Comparison of ENCODE assay signal across 11 cellular contexts in the genomic region with DNA sequence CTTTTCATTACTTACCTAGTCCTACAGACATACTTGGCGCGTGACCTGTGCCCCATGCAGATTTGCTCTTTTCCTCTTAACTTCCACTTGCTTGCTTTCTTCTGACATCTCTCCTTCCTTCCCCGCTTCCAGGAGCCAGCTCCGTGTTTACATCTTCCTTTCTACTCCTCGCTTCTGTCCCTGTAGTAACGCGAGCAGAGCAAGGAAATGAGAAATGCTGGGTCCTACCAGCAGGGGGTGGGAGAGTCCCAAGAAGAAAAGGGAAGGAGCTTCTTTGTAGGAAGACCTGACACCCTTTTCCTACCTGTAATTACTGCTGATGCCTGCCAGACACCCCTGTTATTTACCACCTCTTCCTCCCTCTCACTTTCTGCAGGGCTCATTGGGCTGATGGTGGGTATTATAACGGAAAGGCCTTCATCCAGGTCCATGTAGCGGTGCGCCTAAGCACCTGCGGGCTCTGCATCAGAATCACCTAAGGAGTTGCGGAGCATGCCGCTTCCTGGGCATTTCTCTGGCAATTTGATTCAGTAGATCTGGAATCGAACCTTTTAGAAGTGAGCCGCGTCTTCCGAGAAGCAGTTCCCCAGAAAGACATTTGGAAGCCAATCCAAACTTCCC. TPM values are rescaled to one million over a fixed set of nuclear protein-coding genes. Genes with fewer than 3 reads are reported as not detected.
DNase-seq lines count a peak whose midpoint lies in the region; ATAC-seq, FAIRE-seq and TF ChIP-seq lines count a peak whose summit lies in the region.
"Had no signal": no experiment of that assay in that cellular context is flagged by ENCODE, and none has a peak within 500 bp of the region (broad histone marks: within the 10 kb centered on the region; RNA-seq: fewer than 3 reads in every experiment).

No MANE protein-coding gene starts in this region.

- no peaks in the 10 kb centered on the region for H3K36me3 ChIP-seq in kidney epithelial cell (ENCODE audit: control insufficient read depth, insufficient read depth, low read length)

- intact Hi-C loops in Calu3 (cut with micrococcal nuclease; ENCODE audit: unreplicated experiment), result no loop called here

- BruUV-seq in Calu3 (replicated peaks; lab: Mats Ljungman, UMichigan), result no TSS peak

- in situ Hi-C loops in astrocyte of the cerebellum (cut with HindIII; ENCODE audit: low sequenced_read_pairs), result no loop called here

- H3K27me3 Mint-ChIP-seq in Calu3 (ENCODE audit: unreplicated experiment) (no peaks in the 10 kb centered on the region), HFFc6 (ENCODE audit: insufficient read depth) (no peaks in the 10 kb centered on the region; the same call in 1 of the 2 replicates)
- H3K27me3 Mint-ChIP-seq: dendritic cell treated with granulocyte-macrophage colony-stimulating factor and Interleukin-4, amounts not matched to agents 40 ng/mL and 50 ng/mL, for 4 days; stimulated activated naive B cell treated with anti-CD40 and anti-IgM and Interleukin-4, amounts not matched to agents 10 μg/mL and 1 μg/mL and 100 μg/mL, for 72 hours had no signal

- peak; percentile 28 for TF ChIP-seq CTCF in Calu3 (IDR thresholded peaks at IDR 0.05; ENCODE audit: unreplicated experiment)
- peak; percentile 30; the same call in 1 of the 2 replicates for TF ChIP-seq CTCF in HFFc6 (IDR thresholded peaks at IDR 0.05)
- TF ChIP-seq CTCF in astrocyte of the cerebellum (IDR thresholded peaks at IDR 0.05; ENCODE audit: low read depth, low read length, missing control alignments), result peak; percentile 33
- peak; percentile 38 for TF ChIP-seq CTCF in kidney epithelial cell (IDR thresholded peaks at IDR 0.05; ENCODE audit: insufficient read depth, low read length, poor library complexity, severe bottlenecking)

- H3K4me3 Mint-ChIP-seq in Calu3 (ENCODE audit: low read depth, unreplicated experiment), result no peak overlapping the region
- peak overlapping the region; percentile 31; the same call in 1 of the 2 replicates for H3K4me3 Mint-ChIP-seq in HFFc6
- H3K4me3 Mint-ChIP-seq: dendritic cell treated with granulocyte-macrophage colony-stimulating factor and Interleukin-4, amounts not matched to agents 40 ng/mL and 50 ng/mL, for 4 days; stimulated activated naive B cell treated with anti-CD40 and anti-IgM and Interleukin-4, amounts not matched to agents 10 μg/mL and 1 μg/mL and 100 μg/mL, for 72 hours had no signal

- H3K36me3 Mint-ChIP-seq in Calu3 (ENCODE audit: insufficient read depth, unreplicated experiment) (no peaks in the 10 kb centered on the region), HFFc6 (ENCODE audit: low read depth) (no peaks in the 10 kb centered on the region)
- H3K36me3 Mint-ChIP-seq: stimulated activated naive B cell treated with anti-CD40 and anti-IgM and Interleukin-4, amounts not matched to agents 10 μg/mL and 1 μg/mL and 100 μg/mL, for 72 hours had no signal

- H3K27ac Mint-ChIP-seq in Calu3 (ENCODE audit: unreplicated experiment), result no peak overlapping the region
- H3K27ac Mint-ChIP-seq in HFFc6, result no peak overlapping the region
- H3K27ac Mint-ChIP-seq: dendritic cell treated with granulocyte-macrophage colony-stimulating factor and Interleukin-4, amounts not matched to agents 40 ng/mL and 50 ng/mL, for 4 days; stimulated activated naive B cell treated with anti-CD40 and anti-IgM and Interleukin-4, amounts not matched to agents 10 μg/mL and 1 μg/mL and 100 μg/mL, for 72 hours had no signal

- no peaks in the 10 kb centered on the region for H3K4me1 Mint-ChIP-seq in Calu3 (ENCODE audit: low read depth, unreplicated experiment)
- H3K4me1 Mint-ChIP-seq in HFFc6 (ENCODE audit: low read depth), result no peaks in the 10 kb centered on the region
- H3K4me1 Mint-ChIP-seq: stimulated activated naive B cell treated with anti-CD40 and anti-IgM and Interleukin-4, amounts not matched to agents 10 μg/mL and 1 μg/mL and 100 μg/mL, for 72 hours had no signal

- no peaks in the 10 kb centered on the region for H3K9me3 Mint-ChIP-seq in Calu3 (ENCODE audit: low read depth, unreplicated experiment)
- H3K9me3 Mint-ChIP-seq in HFFc6, result peaks cover 18% of the 10 kb centered on the region; the same call in 1 of the 2 replicates
- H3K9me3 Mint-ChIP-seq: dendritic cell treated with granulocyte-macrophage colony-stimulating factor and Interleukin-4, amounts not matched to agents 40 ng/mL and 50 ng/mL, for 4 days; stimulated activated naive B cell treated with anti-CD40 and anti-IgM and Interleukin-4, amounts not matched to agents 10 μg/mL and 1 μg/mL and 100 μg/mL, for 72 hours had no signal

- H3K4me3 ChIP-seq in astrocyte of the cerebellum (ENCODE audit: low read depth, low read length) (no peak overlapping the region), kidney epithelial cell (ENCODE audit: low read depth, low read length) (no peak overlapping the region)

- no peak for FAIRE-seq in H54 (lab: Jason Lieb, UNC)

- TF ChIP-seq POLR2A in H54 (IDR thresholded peaks at IDR 0.05; ENCODE audit: low read depth, low read length), result no peak

- DNase-seq in Calu3 (peak; percentile 33), HFFc6 (no peak), astrocyte of the cerebellum (ENCODE audit: low read depth) (no peak), kidney epithelial cell (ENCODE audit: low read depth) (no peak), occipital lobe (lab: John Stamatoyannopoulos, UW) (no peak), H54 (ENCODE audit: insufficient read length, low spot score) (no peak), anterior cingulate cortex (lab: John Stamatoyannopoulos, UW) (no peak)
- DNase-seq: stimulated activated naive B cell treated with anti-CD40 and anti-IgM and Interleukin-4, amounts not matched to agents 10 μg/mL and 1 μg/mL and 100 μg/mL, for 72 hours; T1000 had no signal

- no peaks in the 10 kb centered on the region for H3K27me3 ChIP-seq in kidney epithelial cell (ENCODE audit: control insufficient read depth, insufficient read depth, low read length)

- CTCF ChIA-PET in Calu3 (lab: Charles Lee), result no interaction called here

- ATAC-seq in GM18868 (IDR thresholded peaks at IDR 0.05; ENCODE audit: unreplicated experiment), result no peak
- ATAC-seq: stimulated activated naive B cell treated with anti-CD40 and anti-IgM and Interleukin-4, amounts not matched to agents 10 μg/mL and 1 μg/mL and 100 μg/mL, for 72 hours had no signal

RNA-seq across cellular contexts. Expression of a gene that starts 51.8 kb away (rescaled TPM):
- total RNA-seq in Calu3 (2022), result not detected in 2 replicates
- total RNA-seq in HFFc6 (2021; fragmentation: NEBNext Ultra II Directional; extraction: Animal tissue kit (Norgen Biotek cat#: 25700)), result 1 to 10 TPM in 4 of 6 experiments, under 1 TPM in 2; 0.59 to 2.1 (median 1.6) TPM
- total RNA-seq in kidney epithelial cell, result 2.9 and 3.4 TPM in 2 replicates
- total RNA-seq in occipital lobe, result 37.9 TPM
